Comparison of ENCODE assay signal across 11 cellular contexts in genomic region chr12:74105434-74105833, GRCh38.
"Had no signal": no experiment of that assay in that cellular context is flagged by ENCODE, and none has a peak within 500 bp of the region (broad histone marks: within the 10 kb centered on the region; RNA-seq: fewer than 3 reads in every experiment).

No MANE protein-coding gene starts in this region.

- H3K27me3 ChIP-seq: adrenal gland, brain microvascular endothelial cell, heart left ventricle, neural progenitor cell, ovary had no signal

- H3K4me1 ChIP-seq: adrenal gland, heart left ventricle, left ventricle myocardium inferior, neural progenitor cell had no signal

- DNase-seq: activated CD4-positive, CD25-positive, alpha-beta regulatory T cell; activated naive CD4-positive, alpha-beta T cell treated with anti-CD3 and anti-CD28 coated beads, Interleukin-2, amount 50 U/mL, for 16 hours; activated T-cell treated with anti-CD3 and anti-CD28 coated beads, Interleukin-2, amount 50 U/mL, for 1 hour; adrenal gland; brain microvascular endothelial cell; foreskin melanocyte; heart left ventricle; islet precursor cell; left ventricle myocardium inferior; ovary had no signal

- ATAC-seq: heart left ventricle had no signal

- H3K9me3 ChIP-seq: adrenal gland, heart left ventricle, left ventricle myocardium inferior, ovary had no signal

- H3K27ac ChIP-seq: adrenal gland, brain microvascular endothelial cell, heart left ventricle, left ventricle myocardium inferior, neural progenitor cell, ovary had no signal

- H3K36me3 ChIP-seq: adrenal gland, brain microvascular endothelial cell, heart left ventricle, left ventricle myocardium inferior, neural progenitor cell, ovary had no signal

- H3K4me2 ChIP-seq: neural progenitor cell had no signal

- H3K9ac ChIP-seq: neural progenitor cell had no signal

- H2AFZ ChIP-seq: neural progenitor cell had no signal

- H3K4me3 ChIP-seq: adrenal gland, heart left ventricle, left ventricle myocardium inferior, neural progenitor cell, ovary had no signal
